In the genomic region with DNA sequence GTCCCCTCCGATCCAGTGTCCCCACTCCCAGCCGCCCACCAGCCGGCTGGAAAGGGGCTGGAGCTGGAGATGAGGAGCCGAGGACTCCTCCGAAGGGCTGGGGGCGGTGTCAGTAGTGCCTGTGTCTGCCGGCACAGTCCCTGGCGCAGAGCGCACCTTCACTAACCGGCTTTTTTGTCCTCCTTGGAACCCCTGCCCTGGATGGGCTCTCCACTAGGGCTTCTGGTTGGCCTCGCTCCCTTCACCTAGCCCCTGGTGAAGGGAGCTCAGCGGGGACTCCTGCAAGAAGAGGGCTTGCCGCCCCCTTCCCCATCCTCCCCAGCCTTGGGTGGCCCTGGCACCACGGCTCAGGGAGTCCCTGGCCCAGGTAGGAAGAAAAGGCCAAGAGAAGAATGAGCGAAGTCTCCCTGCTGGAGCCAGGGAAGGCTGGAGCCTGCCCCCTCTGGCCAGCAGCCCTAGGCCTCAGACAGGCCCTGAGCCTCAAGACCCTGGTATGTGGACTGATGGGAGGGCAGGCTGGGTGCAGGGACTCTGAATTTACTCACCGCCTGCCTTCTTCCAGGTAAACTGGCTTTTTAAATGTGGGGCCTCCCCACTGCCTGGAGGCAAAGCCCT, we compare ENCODE assay signal across 1 cellular context.
TF ChIP-seq lines count a peak whose summit lies in the region.

No MANE protein-coding gene starts in this region.

TF ChIP-seq in GM23338, 12 proteins besides CTCF, POLR2A, EP300 and RAD21 (continued from another document):
- TF ChIP-seq REST (IDR thresholded peaks at IDR 0.05; ENCODE audit: unreplicated experiment): no peak
- no peak for TF ChIP-seq STAT1 (IDR thresholded peaks at IDR 0.05; ENCODE audit: unreplicated experiment)
- TF ChIP-seq EZH2 (IDR thresholded peaks at IDR 0.05; ENCODE audit: low read depth, unreplicated experiment): peak; percentile 85
- no peak for TF ChIP-seq CREB1 (CRISPR knock-in tag; IDR thresholded peaks at IDR 0.05; ENCODE audit: low read depth)
- no peak for TF ChIP-seq JUNB (IDR thresholded peaks at IDR 0.05; ENCODE audit: unreplicated experiment)
- peak; percentile 74 for TF ChIP-seq EZH2phosphoT487 (IDR thresholded peaks at IDR 0.05; ENCODE audit: unreplicated experiment)
- no peak for TF ChIP-seq ZNF331 (CRISPR knock-in tag; IDR thresholded peaks at IDR 0.05; ENCODE audit: low read depth)
